Comparison of ENCODE assay signal across 21 cellular contexts in genomic region chr6:34302929-34303328, GRCh38. TPM values are rescaled to one million over a fixed set of nuclear protein-coding genes. Genes with fewer than 3 reads are reported as not detected.
DNase-seq lines count a peak whose midpoint lies in the region; ATAC-seq, FAIRE-seq and TF ChIP-seq lines count a peak whose summit lies in the region.
"Had no signal": no experiment of that assay in that cellular context is flagged by ENCODE, and none has a peak within 500 bp of the region (broad histone marks: within the 10 kb centered on the region; RNA-seq: fewer than 3 reads in every experiment).

No MANE protein-coding gene starts in this region.

- H3F3A ChIP-seq in PC-3 (ENCODE audit: low read length, unreplicated experiment), result no peaks in the 10 kb centered on the region

- no peak for DNase-seq in left ventricle myocardium inferior
- no peak for DNase-seq in left cardiac atrium
- DNase-seq in psoas muscle, result no peak
- DNase-seq in H54 (ENCODE audit: insufficient read length, low spot score), result no peak
- no peak for DNase-seq in PC-3
- DNase-seq: CD4-positive, CD25-positive, alpha-beta regulatory T cell; CD8-positive, alpha-beta memory T cell; DMS 273 treated with DMSO at 0.1 percent for 48 hours; DMS79; EL; GDM1 had no signal

- intact Hi-C loops in left ventricle myocardium inferior (cut with micrococcal nuclease), result no loop called here
- intact Hi-C loops in left cardiac atrium (cut with DNase I), result loop anchor here in 1 of 2 donors (5.0 kb wide), 1 partner anchor 89 kb away; the partner anchor contains the start of gene NUDT3
- intact Hi-C loops in psoas muscle (cut with DNase I), result loop anchor here in 1 of 2 donors (5.0 kb wide), 1 partner anchor 34 kb away; no protein-coding TSS in a partner anchor
- intact Hi-C loops in PC-3 (cut with micrococcal nuclease), result no loop called here

- H3K9me3 ChIP-seq in left ventricle myocardium inferior (replicated peaks) (no peaks in the 10 kb centered on the region), psoas muscle (no peaks in the 10 kb centered on the region), PC-3 (ENCODE audit: low read length) (no peaks in the 10 kb centered on the region)
- H3K9me3 ChIP-seq: BLaER1, HAP-1 had no signal

- no peak for ATAC-seq in left cardiac atrium
- ATAC-seq in psoas muscle, result no peak
- ATAC-seq in HG03159 (IDR thresholded peaks at IDR 0.05; ENCODE audit: unreplicated experiment), result no peak
- no peak for ATAC-seq in PC-3
- ATAC-seq: GM12878, GM23338 had no signal

- POLR2A ChIA-PET in PC-3 (lab: Charles Lee; ENCODE audit: unreplicated experiment), result interaction anchor here (0.7 kb wide), 1 partner anchor 66 kb away, joined by 5 read pairs; the partner anchor contains the start of gene HMGA1

- no peak overlapping the region for H2AFZ ChIP-seq in PC-3 (ENCODE audit: low read length)
- H2AFZ ChIP-seq: GM23338 had no signal

- BruUV-seq in PC-3 (replicated peaks; lab: Mats Ljungman, UMichigan), result no TSS peak

- H3K27me3 ChIP-seq in left ventricle myocardium inferior (ENCODE audit: low read depth) (no peaks in the 10 kb centered on the region), psoas muscle (ENCODE audit: insufficient read depth in 3 of 3, low read length in 2 of 3) (no peaks in the 10 kb centered on the region), PC-3 (ENCODE audit: low read length) (no peaks in the 10 kb centered on the region)
- H3K27me3 ChIP-seq: BLaER1 had no signal

- no peaks in the 10 kb centered on the region for H4K20me1 ChIP-seq in PC-3 (ENCODE audit: low read length)

- WGBS in psoas muscle, 3 donors, result 95 to 99% (median 96%) methylated on average over 4 of the region's 4 CpGs

- H3K9me2 ChIP-seq in PC-3 (replicated peaks; ENCODE audit: low read length), result no peaks in the 10 kb centered on the region

- no peaks in the 10 kb centered on the region for H3K79me2 ChIP-seq in PC-3 (ENCODE audit: low read length)

- H3K36me3 ChIP-seq in left ventricle myocardium inferior, result no peaks in the 10 kb centered on the region
- no peaks in the 10 kb centered on the region for H3K36me3 ChIP-seq in psoas muscle (ENCODE audit: insufficient read depth in 1 of 2, low read depth in 1 of 2)
- H3K36me3 ChIP-seq in PC-3 (ENCODE audit: low read depth, low read length), result no peaks in the 10 kb centered on the region

- no peak for TF ChIP-seq POLR2A in H54 (IDR thresholded peaks at IDR 0.05; ENCODE audit: low read depth, low read length)

- no peak overlapping the region for H3K4me3 ChIP-seq in left ventricle myocardium inferior
- no peak overlapping the region for H3K4me3 ChIP-seq in psoas muscle
- no peak overlapping the region for H3K4me3 ChIP-seq in PC-3 (ENCODE audit: low read length)
- H3K4me3 ChIP-seq: BLaER1, GM12878, GM23338, HAP-1 had no signal

- H3K4me2 ChIP-seq in PC-3 (ENCODE audit: low read length), result no peak overlapping the region
- H3K4me2 ChIP-seq: BLaER1, GM23338 had no signal

- TF ChIP-seq CTCF in left ventricle myocardium inferior (IDR thresholded peaks at IDR 0.05; ENCODE audit: borderline replicate concordance), result no peak
- no peak for TF ChIP-seq CTCF in VCaP (conservative IDR thresholded peaks at IDR 0.05)
- no peak for TF ChIP-seq CTCF in psoas muscle (IDR thresholded peaks at IDR 0.05)
- no peak for TF ChIP-seq CTCF in PC-3 (conservative IDR thresholded peaks at IDR 0.05; ENCODE audit: low read depth, low read length)

- no peak for FAIRE-seq in H54 (lab: Jason Lieb, UNC)
- FAIRE-seq: A204.1, D721Med, GM12878 had no signal

- no peak overlapping the region for H3K9ac ChIP-seq in PC-3 (ENCODE audit: low read length)
- H3K9ac ChIP-seq: BLaER1 had no signal

- H3K4me1 ChIP-seq in left ventricle myocardium inferior, result peaks cover 99% of the 10 kb centered on the region
- H3K4me1 ChIP-seq in psoas muscle, result peaks cover 66% of the 10 kb centered on the region
- H3K4me1 ChIP-seq in PC-3 (ENCODE audit: insufficient read depth, low read length), result no peaks in the 10 kb centered on the region

- CTCF ChIA-PET in PC-3 (lab: Charles Lee), result no interaction called here

- H3K27ac ChIP-seq in left ventricle myocardium inferior (replicated peaks) (peak overlapping the region; percentile 73), VCaP (peak overlapping the region; percentile 81), psoas muscle (peak overlapping the region; percentile 87), PC-3 (ENCODE audit: low read length) (no peak overlapping the region)
- H3K27ac ChIP-seq: 22Rv1, BLaER1, C4-2B had no signal

RNA-seq across cellular contexts. Expression of gene SMIM29, which starts 54.1 kb away (rescaled TPM):
- total RNA-seq in left ventricle myocardium inferior (27.1 TPM), left cardiac atrium (10 to 100 TPM; 18.4 to 22.7 TPM), psoas muscle (10 to 100 TPM; 14.4 to 59.4 (median 31.5) TPM), PC-3 (2014; rRNA removed) (25.8 and 26.8 TPM in 2 replicates)
- polyA plus RNA-seq in psoas muscle, result 100 to 1,000 TPM in 1 of 3 donors, 10 to 100 TPM in 2; 24.6 to 100 (median 44.1) TPM
